Comparison of ENCODE assay signal across 12 cellular contexts in genomic region chr3:124927454-124928079, GRCh38. TPM values are rescaled to one million over a fixed set of nuclear protein-coding genes. Genes with fewer than 3 reads are reported as not detected.
DNase-seq lines count a peak whose midpoint lies in the region; ATAC-seq and TF ChIP-seq lines count a peak whose summit lies in the region.
"Had no signal": no experiment of that assay in that cellular context is flagged by ENCODE, and none has a peak within 500 bp of the region (broad histone marks: within the 10 kb centered on the region; RNA-seq: fewer than 3 reads in every experiment).

No MANE protein-coding gene starts in this region.

- H3K27me3 Mint-ChIP-seq in glutamatergic neuron (ENCODE audit: unreplicated experiment): no peaks in the 10 kb centered on the region

- no peaks in the 10 kb centered on the region for H3K9me3 ChIP-seq in left lung

- no peaks in the 10 kb centered on the region for H3K36me3 Mint-ChIP-seq in glutamatergic neuron (ENCODE audit: unreplicated experiment)
- H3K36me3 Mint-ChIP-seq: type B pancreatic cell had no signal

- TF ChIP-seq CTCF in glutamatergic neuron (IDR thresholded peaks at IDR 0.05; ENCODE audit: partially characterized antibody, unreplicated experiment) (no peak), left lung (IDR thresholded peaks at IDR 0.05) (no peak)

- H3K4me3 Mint-ChIP-seq in glutamatergic neuron (ENCODE audit: unreplicated experiment): no peak overlapping the region
- H3K4me3 Mint-ChIP-seq: type B pancreatic cell had no signal

- H3K4me1 Mint-ChIP-seq in glutamatergic neuron (ENCODE audit: low read depth, unreplicated experiment): peaks cover 2% of the 10 kb centered on the region

- no peaks in the 10 kb centered on the region for H3K36me3 ChIP-seq in left lung

- intact Hi-C loops in left lung (cut with DNase I) (no loop called here), cardiac septum (cut with DNase I) (loop anchor here (1.0 to 10.0 kb wide), 3 partner anchors 238 to 657 kb away; no protein-coding TSS in a partner anchor)

- H3K27me3 ChIP-seq in left lung: no peaks in the 10 kb centered on the region

- ATAC-seq in GM19043 (IDR thresholded peaks at IDR 0.05; ENCODE audit: low read depth, unreplicated experiment) (peak; percentile 63), GM21723 (IDR thresholded peaks at IDR 0.05; ENCODE audit: unreplicated experiment) (peak; percentile 85), HG03159 (IDR thresholded peaks at IDR 0.05; ENCODE audit: unreplicated experiment) (peak; percentile 83), left lung (no peak)

- H3K9me3 Mint-ChIP-seq in glutamatergic neuron (ENCODE audit: unreplicated experiment): peaks cover 1% of the 10 kb centered on the region
- H3K9me3 Mint-ChIP-seq: type B pancreatic cell had no signal

- no peak for DNase-seq in glutamatergic neuron
- no peak for DNase-seq in left lung
- DNase-seq in cardiac septum (ENCODE audit: low spot score): no peak
- no peak for DNase-seq in NCI-H510A (lab: John Stamatoyannopoulos, UW)
- DNase-seq: KBM-7, mesenchymal stem cell, NCI-H2029 had no signal

- peak overlapping the region; percentile 19 for H3K27ac Mint-ChIP-seq in glutamatergic neuron (ENCODE audit: unreplicated experiment)
- H3K27ac Mint-ChIP-seq: type B pancreatic cell had no signal

- H3K4me3 ChIP-seq in left lung: no peak overlapping the region

- H3K4me1 ChIP-seq in left lung: no peaks in the 10 kb centered on the region

- H3K27ac ChIP-seq in left lung: no peak overlapping the region

RNA-seq across cellular contexts. Expression of gene MUC13, which starts 7.0 kb away (rescaled TPM):
- total RNA-seq in glutamatergic neuron (ENCODE audit: unreplicated experiment) (not detected), left lung (under 1 TPM in 1 of 2 donors, not detected in 1; 0.50 TPM), cardiac septum (0.13 TPM)
- total RNA-seq: omental fat pad had no signal

RNA-seq across cellular contexts. Expression of gene ITGB5, which starts 40.4 kb away (rescaled TPM):
- total RNA-seq in glutamatergic neuron (ENCODE audit: unreplicated experiment) (12.8 TPM), left lung (100 to 1,000 TPM in 1 of 2 donors, 10 to 100 TPM in 1; 94.0 to 142 TPM), cardiac septum (180 TPM)
